In genomic region chr10:119090026-119090808, GRCh38 we compare ENCODE assay signal across 13 cellular contexts. TPM values are rescaled to one million over a fixed set of nuclear protein-coding genes. Genes with fewer than 3 reads are reported as not detected.
DNase-seq lines count a peak whose midpoint lies in the region; ATAC-seq and TF ChIP-seq lines count a peak whose summit lies in the region.
"Had no signal": no experiment of that assay in that cellular context is flagged by ENCODE, and none has a peak within 500 bp of the region (broad histone marks: within the 10 kb centered on the region; RNA-seq: fewer than 3 reads in every experiment).

No MANE protein-coding gene starts in this region.

- no peaks in the 10 kb centered on the region for H3K27me3 ChIP-seq in CD4-positive, alpha-beta T cell (ENCODE audit: control insufficient read depth, insufficient read depth, low read length)
- H3K27me3 ChIP-seq: esophagus muscularis mucosa had no signal

- H3K36me3 Mint-ChIP-seq in CD4-positive, alpha-beta T cell (ENCODE audit: low read depth) = no peaks in the 10 kb centered on the region

- POLR2A ChIA-PET in CD4-positive, alpha-beta T cell (lab: Charles Lee) = interaction anchor here (1.2 to 5.4 kb wide), 7 partner anchors 7 to 117 kb away, joined by 4 to 58 read pairs (median 6); partner anchors contain the start of genes DENND10, EIF3A and GRK5

- H3K4me1 Mint-ChIP-seq in CD4-positive, alpha-beta T cell (ENCODE audit: low read depth) = peaks cover 39% of the 10 kb centered on the region

- ATAC-seq in CD4-positive, alpha-beta T cell (ENCODE audit: poor library complexity) = peak; percentile 44
- peak; percentile 67 for ATAC-seq in HG03280 (IDR thresholded peaks at IDR 0.05; ENCODE audit: unreplicated experiment)
- peak; percentile 77 for ATAC-seq in left colon

- H3K9me3 ChIP-seq in CD4-positive, alpha-beta T cell (ENCODE audit: control insufficient read depth, low read length) = no peaks in the 10 kb centered on the region
- H3K9me3 ChIP-seq: esophagus muscularis mucosa, SK-N-SH had no signal

- H3K9me3 Mint-ChIP-seq in CD4-positive, alpha-beta T cell = peaks cover 2% of the 10 kb centered on the region

- H3K27me3 Mint-ChIP-seq in CD4-positive, alpha-beta T cell = no peaks in the 10 kb centered on the region

- CTCF ChIA-PET in CD4-positive, alpha-beta T cell (lab: Charles Lee) = interaction anchor here (1.9 kb wide), 1 partner anchor 117 kb away, joined by 5 read pairs; the partner anchor contains the start of gene GRK5

- peak overlapping the region; percentile 32 for H3K27ac ChIP-seq in CD4-positive, alpha-beta T cell (ENCODE audit: low read depth, low read length)
- H3K27ac ChIP-seq: esophagus muscularis mucosa, parathyroid adenoma had no signal

- peak overlapping the region; percentile 98 for H3K27ac Mint-ChIP-seq in CD4-positive, alpha-beta T cell

- DNase-seq in CD4-positive, alpha-beta T cell = peak in 6 of 10 experiments; percentile 24 to 49 (median 41)
- DNase-seq in activated CD4-positive, alpha-beta T cell treated with anti-CD3 and anti-CD28 coated beads, Interleukin-2, amount 50 U/mL, for 48 hours = peak; percentile 63 to 73
- peak in 1 of 2 donors; percentile 55 for DNase-seq in left colon
- DNase-seq in NAMALWA (ENCODE audit: low spot score) = no peak
- DNase-seq in NCI-H128 (lab: John Stamatoyannopoulos, UW; ENCODE audit: unreplicated experiment) = no peak
- DNase-seq in NCI-H82 treated with DMSO at 0.1 percent for 48 hours (lab: John Stamatoyannopoulos, UW; ENCODE audit: unreplicated experiment) = no peak
- DNase-seq in AG08395 (ENCODE audit: low spot score) = no peak
- DNase-seq: H7, kidney, SK-N-SH had no signal

- peak overlapping the region; percentile 67 for H3K4me3 Mint-ChIP-seq in CD4-positive, alpha-beta T cell

- intact Hi-C loops in CD4-positive, alpha-beta T cell (cut with DNase I, micrococcal nuclease) = loop anchor here in 1 of 2 experiments (5.0 kb wide), 1 partner anchor 42 kb away; no protein-coding TSS in a partner anchor
- intact Hi-C loops in left colon (cut with DNase I, micrococcal nuclease) = no loop called here

- no peak for TF ChIP-seq CTCF in CD4-positive, alpha-beta T cell (IDR thresholded peaks at IDR 0.05)

RNA-seq across cellular contexts. Expression of gene EIF3A, which starts 9.6 kb away (rescaled TPM):
- 100 to 1,000 TPM; 129 TPM for total RNA-seq in CD4-positive, alpha-beta T cell
- 100 to 1,000 TPM in 1 of 2 donors, 10 to 100 TPM in 1; 98.2 to 119 TPM for total RNA-seq in left colon

RNA-seq across cellular contexts. Expression of gene DENND10, which starts 13.7 kb away (rescaled TPM):
- 10 to 100 TPM; 40.4 to 45.6 TPM for total RNA-seq in CD4-positive, alpha-beta T cell
- 10 to 100 TPM; 39.1 to 53.1 TPM for total RNA-seq in left colon

Comparison
In these comparisons a context has a peak if more than half of its experiments do, and no peak if none do; other contexts are left out.
1. DNase-seq: peak in CD4-positive, alpha-beta T cell (6 of 10) and activated CD4-positive, alpha-beta T cell treated with anti-CD3 and anti-CD28 coated beads, Interleukin-2, amount 50 U/mL, for 48 hours (2 of 2); none in NAMALWA (single experiment), NCI-H128 (single experiment), NCI-H82 treated with DMSO at 0.1 percent for 48 hours (single experiment) and AG08395 (single experiment).
2. Peak in every context shown above with its lines, with median percentiles within 50 percentile points of each other: ATAC-seq.